14 cellular contexts compared by ENCODE assay signal in the genomic region with DNA sequence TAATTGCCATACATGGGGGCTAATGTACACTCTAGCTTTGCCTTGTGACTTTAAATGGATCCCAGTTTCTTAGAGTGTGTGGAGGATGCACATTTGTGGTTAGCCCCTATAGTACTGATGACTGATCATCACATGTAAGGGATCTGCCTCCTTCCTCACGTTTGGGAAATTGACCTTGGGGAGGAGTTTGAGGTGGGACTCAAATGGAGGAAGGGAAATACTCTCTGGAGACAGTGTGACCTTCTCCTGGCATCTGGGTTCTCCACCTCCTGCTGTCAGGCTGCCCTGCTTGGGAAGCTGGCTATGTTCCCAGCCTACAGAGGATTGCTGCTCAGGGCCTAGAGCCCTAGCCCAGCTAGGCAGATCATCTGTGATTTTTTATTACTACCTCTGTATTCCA. TPM values are rescaled to one million over a fixed set of nuclear protein-coding genes. Genes with fewer than 3 reads are reported as not detected.
DNase-seq lines count a peak whose midpoint lies in the region; ATAC-seq, FAIRE-seq and TF ChIP-seq lines count a peak whose summit lies in the region.
"Had no signal": no experiment of that assay in that cellular context is flagged by ENCODE, and none has a peak within 500 bp of the region (broad histone marks: within the 10 kb centered on the region; RNA-seq: fewer than 3 reads in every experiment).

No MANE protein-coding gene starts in this region.

- no peak for ATAC-seq in GM19467 (IDR thresholded peaks at IDR 0.05; ENCODE audit: unreplicated experiment)
- ATAC-seq in esophagus mucosa, result no peak
- ATAC-seq in GM21515 (IDR thresholded peaks at IDR 0.05; ENCODE audit: unreplicated experiment), result no peak

- no peaks in the 10 kb centered on the region for H3K36me3 Mint-ChIP-seq in neural crest cell (ENCODE audit: low read depth)
- H3K36me3 Mint-ChIP-seq: CD8-positive, alpha-beta memory T cell had no signal

- H3K27ac Mint-ChIP-seq in neural crest cell (ENCODE audit: unreplicated experiment), result peak overlapping the region; percentile 64
- H3K27ac Mint-ChIP-seq: activated T-helper 1 cell treated with anti-CD3 and anti-CD28 coated beads, Interleukin-12 subunit alpha, Interleukin-12 subunit beta, Interleukin-2, Interleukin-4 antibody, amounts not matched to agents 30 ng/mL and 10 ng/mL and 1 ng/mL, durations not matched to agents 14 hours and 24 hours and 36 hours; CD8-positive, alpha-beta memory T cell had no signal

- H3K9me3 Mint-ChIP-seq in neural crest cell, result no peaks in the 10 kb centered on the region
- H3K9me3 Mint-ChIP-seq: activated T-helper 1 cell treated with anti-CD3 and anti-CD28 coated beads, Interleukin-12 subunit alpha, Interleukin-12 subunit beta, Interleukin-2, Interleukin-4 antibody, amounts not matched to agents 30 ng/mL and 10 ng/mL and 1 ng/mL, durations not matched to agents 14 hours and 24 hours and 36 hours; CD8-positive, alpha-beta memory T cell had no signal

- FAIRE-seq in GM12891 (lab: Jason Lieb, UNC), result no peak
- FAIRE-seq: GM18507, H1 had no signal

- intact Hi-C loops in esophagus muscularis mucosa (cut with DNase I), result loop anchor here (5.0 kb wide), 1 partner anchor 47 kb away; a partner anchor contains a TSS

- no peak overlapping the region for H3K4me3 Mint-ChIP-seq in neural crest cell
- H3K4me3 Mint-ChIP-seq: activated T-helper 1 cell treated with anti-CD3 and anti-CD28 coated beads, Interleukin-12 subunit alpha, Interleukin-12 subunit beta, Interleukin-2, Interleukin-4 antibody, amounts not matched to agents 30 ng/mL and 10 ng/mL and 1 ng/mL, durations not matched to agents 14 hours and 24 hours and 36 hours; CD8-positive, alpha-beta memory T cell had no signal

- peaks cover 46 to 87% (median 69%) of the 10 kb centered on the region in 4 donors for H3K4me1 ChIP-seq in esophagus muscularis mucosa

- no peaks in the 10 kb centered on the region for H3K9me3 ChIP-seq in esophagus muscularis mucosa

- WGBS in esophagus muscularis mucosa, result 0% methylated on average over 1 of the region's 1 CpG

- no peak overlapping the region for H3K4me3 ChIP-seq in esophagus muscularis mucosa

- no peak for TF ChIP-seq EP300 in esophagus muscularis mucosa (IDR thresholded peaks at IDR 0.05)

- H3K4me1 Mint-ChIP-seq in neural crest cell, result peaks cover 13% of the 10 kb centered on the region

- no peaks in the 10 kb centered on the region for H3K27me3 ChIP-seq in esophagus muscularis mucosa
- H3K27me3 ChIP-seq: dorsolateral prefrontal cortex had no signal

- peak overlapping the region; percentile 47 to 56 (median 52) for H3K27ac ChIP-seq in esophagus muscularis mucosa (replicated peaks in 1 of 4)

- TF ChIP-seq CTCF in esophagus muscularis mucosa (IDR thresholded peaks at IDR 0.05), result no peak
- no peak for TF ChIP-seq CTCF in neural crest cell (conservative IDR thresholded peaks at IDR 0.05)

- H3K27me3 Mint-ChIP-seq in neural crest cell (ENCODE audit: low read depth), result no peaks in the 10 kb centered on the region

- TF ChIP-seq POLR2A in esophagus muscularis mucosa (IDR thresholded peaks at IDR 0.05; ENCODE audit: low read depth) (no peak), GM12891 (IDR thresholded peaks at IDR 0.05; ENCODE audit: low read depth, low read length) (no peak)

- no peaks in the 10 kb centered on the region for H3K36me3 ChIP-seq in esophagus muscularis mucosa

- DNase-seq in DMS 273 (lab: John Stamatoyannopoulos, UW; ENCODE audit: unreplicated experiment) (peak; percentile 97), NCI-H2107 (lab: John Stamatoyannopoulos, UW) (peak; percentile 31), esophagus muscularis mucosa (ENCODE audit: extremely low spot score) (no peak), neural crest cell (ENCODE audit: low read depth, low spot score) (no peak), GM12891 (ENCODE audit: insufficient read length, low spot score) (no peak)
- DNase-seq: CD8-positive, alpha-beta memory T cell; NCI-H510A treated with DMSO at 0.1 percent for 48 hours had no signal

TF ChIP-seq in GM12891, 5 proteins besides CTCF, POLR2A, EP300 and RAD21:
- TF ChIP-seq POU2F2 (IDR thresholded peaks at IDR 0.05; ENCODE audit: low read depth, low read length) (no peak), PAX5 (IDR thresholded peaks at IDR 0.05; ENCODE audit: insufficient read depth, low read length, severe bottlenecking) (no peak), POLR2AphosphoS5 (IDR thresholded peaks at IDR 0.05; ENCODE audit: low read depth, low read length) (no peak), TAF1 (IDR thresholded peaks at IDR 0.05; ENCODE audit: low read depth, low read length) (no peak), SPI1 (IDR thresholded peaks at IDR 0.05; ENCODE audit: low read depth, low read length) (no peak)

RNA-seq across cellular contexts. Expression of a gene that starts 48.7 kb away (rescaled TPM):
- total RNA-seq in esophagus muscularis mucosa, result 10 to 100 TPM; 30.8 to 88.1 (median 52.7) TPM
- total RNA-seq in neural crest cell, result 33.9 and 34.3 TPM in 2 replicates
- polyA plus RNA-seq in GM12891 (2012; ENCODE audit: low read depth, missing spikeins), result 0.19 TPM
- 11.3 TPM for total RNA-seq in esophagus mucosa

Comparison
In these comparisons a context has a peak if more than half of its experiments do, and no peak if none do; other contexts are left out.
1. DNase-seq: peak in DMS 273 (single experiment) and NCI-H2107 (single experiment); none in esophagus muscularis mucosa (single experiment), neural crest cell (single experiment) and GM12891 (single experiment).